8 cellular contexts compared by ENCODE assay signal in genomic region chr10:68871731-68872342, GRCh38. TPM values are rescaled to one million over a fixed set of nuclear protein-coding genes. Genes with fewer than 3 reads are reported as not detected.
A peak's percentile ranks its signal among the peaks of the same experiment; 100 is the strongest.
DNase-seq lines count a peak whose midpoint lies in the region; ATAC-seq, FAIRE-seq and TF ChIP-seq lines count a peak whose summit lies in the region.

No MANE protein-coding gene starts in this region.

- no peak overlapping the region for H3K9ac ChIP-seq in K562 (ENCODE audit: insufficient read depth in 1 of 2, low read depth in 2 of 2, low read length in 2 of 2)

- no peak overlapping the region for H3K4me2 ChIP-seq in K562 (ENCODE audit: insufficient read depth, low read length)

- no peak overlapping the region for H3K4me3 ChIP-seq in K562

- no peak for TF ChIP-seq CTCF in C4-2B (conservative IDR thresholded peaks at IDR 0.05)
- TF ChIP-seq CTCF in K562 (IDR thresholded peaks at IDR 0.05 in 2 of 3, conservative IDR thresholded peaks at IDR 0.05 in 1 of 3; ENCODE audit: insufficient read depth in 2 of 3, low read depth in 1 of 3, low read length in 3 of 3): no peak

- no peaks in the 10 kb centered on the region for H4K20me1 ChIP-seq in K562 (replicated peaks; ENCODE audit: control insufficient read depth, insufficient read depth, low read length)

- peaks cover 4% of the 10 kb centered on the region; the same call in 1 of the 2 replicates for H3K9me3 ChIP-seq in K562 (replicated peaks; ENCODE audit: control insufficient read depth, insufficient read depth, low read depth, low read length)

- CTCF ChIA-PET in K562 (lab: Yijun Ruan, JAX; ENCODE audit: low intra/inter-chr PET ratio): no interaction called here

- H3K27ac ChIP-seq in C4-2B: peak overlapping the region; percentile 41; the same call in 1 of the 2 replicates
- no peak overlapping the region for H3K27ac ChIP-seq in K562 (ENCODE audit: extremely low read depth, low read depth, low read length)

- no peaks in the 10 kb centered on the region for H3K9me1 ChIP-seq in K562 (ENCODE audit: control insufficient read depth, insufficient read depth, low read length)

- no peaks in the 10 kb centered on the region for H3K27me3 ChIP-seq in K562 (ENCODE audit: control insufficient read depth in 2 of 2, insufficient read depth in 2 of 2, low read length in 2 of 2)

- no peaks in the 10 kb centered on the region for H3K79me2 ChIP-seq in K562 (ENCODE audit: control insufficient read depth, insufficient read depth, low read length)

- POLR2A ChIA-PET in K562 (lab: Yijun Ruan, JAX): interaction anchor here (1.1 to 1.9 kb wide), 4 partner anchors 11 to 29 kb away, joined by 4 to 13 read pairs (median 6); no protein-coding TSS in a partner anchor

- peak; percentile 80 for DNase-seq in NCI-H187 treated with DMSO at 0.1 percent for 48 hours (lab: John Stamatoyannopoulos, UW)
- no peak for DNase-seq in K562 (ENCODE audit: extremely low read depth in 1 of 4, low spot score in 3 of 4)
- peak; percentile 17 for DNase-seq in mucosa of gallbladder (ENCODE audit: low spot score)
- no peak for DNase-seq in HuH-7.5 (ENCODE audit: low spot score)
- no peak for DNase-seq in activated CD4-positive, CD25-positive, alpha-beta regulatory T cell treated with anti-CD3 and anti-CD28 coated beads, Interleukin-2, amount 50 U/mL, for 72 hours

- no peak for TF ChIP-seq RAD21 in K562 (CRISPR knock-in tag; conservative IDR thresholded peaks at IDR 0.05 in 1 of 2, IDR thresholded peaks at IDR 0.05 in 1 of 2)

- H3K4me1 ChIP-seq in K562 (replicated peaks in 1 of 2; ENCODE audit: control insufficient read depth in 2 of 2, insufficient read depth in 2 of 2, low read length in 2 of 2): peaks cover 2 to 6% of the 10 kb centered on the region in 2 experiments; a peak in 3 of 5 replicates

- in situ Hi-C loops in K562 (cut with MboI): no loop called here

- FAIRE-seq in K562 (lab: Jason Lieb, UNC): no peak

- 44% methylated on average over 5 of the region's 5 CpGs for WGBS in K562 (ENCODE audit: insufficient coverage, low coverage, missing lambda C conversion rate)

- intact Hi-C loops in K562 (cut with micrococcal nuclease): no loop called here

- no peaks in the 10 kb centered on the region for H3K36me3 ChIP-seq in K562 (ENCODE audit: control insufficient read depth, insufficient read depth, low read length)

- no peak for TF ChIP-seq POLR2A in K562 (conservative IDR thresholded peaks at IDR 0.05)
- TF ChIP-seq POLR2A in GM18505 (IDR thresholded peaks at IDR 0.05; ENCODE audit: borderline replicate concordance, extremely low read depth, insufficient read depth, insufficient read length): no peak

- no peak for TF ChIP-seq EP300 in K562 (IDR thresholded peaks at IDR 0.05; ENCODE audit: low read length)

- no TSS peak for BruUV-seq in K562 (replicated peaks; lab: Mats Ljungman, UMichigan)

- no peak for ATAC-seq in K562
- ATAC-seq in GM18861 (IDR thresholded peaks at IDR 0.05; ENCODE audit: unreplicated experiment): no peak
- ATAC-seq in GM18505 (IDR thresholded peaks at IDR 0.05; ENCODE audit: unreplicated experiment): no peak

- peak overlapping the region; percentile 54; the same call in 1 of the 2 replicates for H2AFZ ChIP-seq in K562 (ENCODE audit: low read depth, low read length)

TF ChIP-seq in K562, 482 proteins besides CTCF, POLR2A, EP300 and RAD21 (continues in another document):
- TF ChIP-seq ILK (tag; IDR thresholded peaks at IDR 0.05; ENCODE audit: borderline replicate concordance, low read depth): no peak
- no peak for TF ChIP-seq ZNF395 (CRISPR knock-in tag; IDR thresholded peaks at IDR 0.05)
- TF ChIP-seq ZNF354B (CRISPR knock-in tag; IDR thresholded peaks at IDR 0.05): no peak
- TF ChIP-seq E2F3 (CRISPR knock-in tag; IDR thresholded peaks at IDR 0.05): no peak
- TF ChIP-seq ZBTB34 (CRISPR knock-in tag; IDR thresholded peaks at IDR 0.05): no peak
- no peak for TF ChIP-seq BCL6 (CRISPR knock-in tag; IDR thresholded peaks at IDR 0.05)
- TF ChIP-seq CEBPB (tag; IDR thresholded peaks at IDR 0.05): no peak

RNA-seq across cellular contexts. Expression of gene DDX50, which starts 29.3 kb away (rescaled TPM):
- 22.7 and 60.0 TPM in 2 replicates for total RNA-seq in K562 (2011; cell fraction: chromatin; rRNA removed; ENCODE audit: low replicate concordance)
- 11.4 and 13.3 TPM in 2 replicates for total RNA-seq in K562 (2011; cell fraction: nucleolus; rRNA removed)
- 14.0 and 20.6 TPM in 2 replicates for total RNA-seq in K562 (2011; cell fraction: nucleoplasm; rRNA removed)
- total RNA-seq in K562 (2014; rRNA removed): 48.0 and 50.0 TPM in 2 replicates
- 86.8 and 98.5 TPM in 2 replicates for total RNA-seq in K562 (2014; rRNA removed; fragmentation: Illumina TruSeq; extraction: Trizol)
- total RNA-seq in K562 (2015; rRNA removed; fragmentation: Illumina TruSeq; extraction: Trizol): 67.7 and 72.0 TPM in 2 replicates
- total RNA-seq in K562 (2021): 52.8 and 54.4 TPM in 2 replicates
- polyA plus RNA-seq in K562 (2011; rRNA removed): 58.8 and 79.3 TPM in 2 replicates
- polyA plus RNA-seq in K562 (2011; cell fraction: cytosol; rRNA removed): 14.5 and 28.4 TPM in 2 replicates
- polyA plus RNA-seq in K562 (2011; cell fraction: nucleus; rRNA removed): 10.9 and 17.9 TPM in 2 replicates
- polyA plus RNA-seq in K562 (2012): 53.0 and 57.7 TPM in 2 replicates
- 62.1 and 72.9 TPM in 2 replicates for polyA plus RNA-seq in K562 (2014; fragmentation: Illumina TruSeq; extraction: Trizol)
- polyA plus RNA-seq in K562 (2014; fragmentation: Nextera tagmentation; extraction: Ambion mirVana): 10 to 100 TPM; 36.7 to 57.4 TPM
- 41.9 and 53.0 TPM in 2 replicates for polyA plus RNA-seq in K562 (2014; rRNA removed)
- polyA minus RNA-seq in K562 (2011; rRNA and poly(A)+ RNA removed): 129 and 135 TPM in 2 replicates
- 38.0 and 43.1 TPM in 2 replicates for polyA minus RNA-seq in K562 (2011; cell fraction: cytosol; rRNA and poly(A)+ RNA removed)
- 10.8 and 17.8 TPM in 2 replicates for polyA minus RNA-seq in K562 (2011; cell fraction: nucleus; rRNA and poly(A)+ RNA removed)
- 30.9 TPM for total RNA-seq in mucosa of gallbladder

RNA-seq across cellular contexts. Expression of gene STOX1, which starts 44.5 kb away (rescaled TPM):
- total RNA-seq in K562 (2011; cell fraction: chromatin; rRNA removed; ENCODE audit: low replicate concordance): 0.28 TPM in 1 of 2 replicates, not detected in the other
- 0.17 TPM in 1 of 2 replicates, not detected in the other for total RNA-seq in K562 (2011; cell fraction: nucleolus; rRNA removed)
- total RNA-seq in K562 (2011; cell fraction: nucleoplasm; rRNA removed): not detected in 2 replicates
- 0.09 and 0.16 TPM in 2 replicates for total RNA-seq in K562 (2014; rRNA removed)
- 0.47 and 0.48 TPM in 2 replicates for total RNA-seq in K562 (2014; rRNA removed; fragmentation: Illumina TruSeq; extraction: Trizol)
- total RNA-seq in K562 (2015; rRNA removed; fragmentation: Illumina TruSeq; extraction: Trizol): 0.87 and 0.98 TPM in 2 replicates
- 0.29 and 0.42 TPM in 2 replicates for total RNA-seq in K562 (2021)
- polyA plus RNA-seq in K562 (2011; rRNA removed): 0.23 and 0.39 TPM in 2 replicates
- polyA plus RNA-seq in K562 (2011; cell fraction: cytosol; rRNA removed): 0.04 and 0.13 TPM in 2 replicates
- polyA plus RNA-seq in K562 (2011; cell fraction: nucleus; rRNA removed): 0.09 and 0.13 TPM in 2 replicates
- polyA plus RNA-seq in K562 (2012): 0.49 and 1.1 TPM in 2 replicates
- 0.29 and 0.36 TPM in 2 replicates for polyA plus RNA-seq in K562 (2014; fragmentation: Illumina TruSeq; extraction: Trizol)
- under 1 TPM; 0.13 to 0.20 TPM for polyA plus RNA-seq in K562 (2014; fragmentation: Nextera tagmentation; extraction: Ambion mirVana)
- polyA plus RNA-seq in K562 (2014; rRNA removed): 0.09 and 1.1 TPM in 2 replicates
- 0.53 and 0.57 TPM in 2 replicates for polyA minus RNA-seq in K562 (2011; rRNA and poly(A)+ RNA removed)
- not detected in 2 replicates for polyA minus RNA-seq in K562 (2011; cell fraction: cytosol; rRNA and poly(A)+ RNA removed)
- polyA minus RNA-seq in K562 (2011; cell fraction: nucleus; rRNA and poly(A)+ RNA removed): 0.11 and 0.13 TPM in 2 replicates
- total RNA-seq in mucosa of gallbladder: 2.6 TPM

Comparison
In these comparisons a context has a peak if more than half of its experiments do, and no peak if none do; other contexts are left out.
1. DNase-seq: peak in NCI-H187 treated with DMSO at 0.1 percent for 48 hours (single experiment) and mucosa of gallbladder (single experiment); none in K562 (0 of 4), HuH-7.5 (single experiment) and activated CD4-positive, CD25-positive, alpha-beta regulatory T cell treated with anti-CD3 and anti-CD28 coated beads, Interleukin-2, amount 50 U/mL, for 72 hours (single experiment).